1 cellular context compared by ENCODE assay signal in the genomic region with DNA sequence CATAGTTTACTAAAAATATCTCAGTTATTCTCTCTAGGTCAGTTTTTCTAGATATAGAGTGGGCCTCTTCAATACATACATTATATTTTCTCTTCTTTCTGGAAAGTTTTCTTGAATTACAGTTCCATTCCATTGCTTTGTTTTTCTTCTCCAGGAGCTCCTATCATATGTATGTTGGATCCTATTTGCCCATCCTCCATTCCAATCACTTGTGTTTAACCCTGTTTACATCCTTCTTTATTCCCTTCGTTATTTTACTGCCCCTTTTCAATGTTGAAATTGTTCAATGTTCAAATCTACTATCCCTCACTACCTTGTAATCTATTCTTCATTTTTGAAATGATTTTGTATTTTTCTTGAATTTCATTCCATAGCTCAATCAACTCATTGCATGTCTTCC.
TF ChIP-seq lines count a peak whose summit lies in the region.

No MANE protein-coding gene starts in this region.

TF ChIP-seq in SK-N-SH treated with all-trans-retinoic acid at 6 μM for 48 hours, 23 proteins besides CTCF, POLR2A, EP300 and RAD21 (continued from another document):
- TF ChIP-seq TOX (CRISPR knock-in tag; IDR thresholded peaks at IDR 0.05; ENCODE audit: borderline replicate concordance) (no peak), GLIS3 (CRISPR knock-in tag; IDR thresholded peaks at IDR 0.05) (no peak), BACH2 (CRISPR knock-in tag; IDR thresholded peaks at IDR 0.05; ENCODE audit: borderline replicate concordance) (no peak), ISL1 (CRISPR knock-in tag; IDR thresholded peaks at IDR 0.05) (no peak), TCF4 (CRISPR knock-in tag; IDR thresholded peaks at IDR 0.05; ENCODE audit: borderline replicate concordance) (no peak), ESRRG (CRISPR knock-in tag; IDR thresholded peaks at IDR 0.05) (no peak), ZFP3 (CRISPR knock-in tag; IDR thresholded peaks at IDR 0.05) (no peak), OSR1 (CRISPR knock-in tag; IDR thresholded peaks at IDR 0.05) (no peak)
